Comparison of ENCODE assay signal across 12 cellular contexts in genomic region chr9:120655005-120655622, GRCh38. TPM values are rescaled to one million over a fixed set of nuclear protein-coding genes. Genes with fewer than 3 reads are reported as not detected.
DNase-seq lines count a peak whose midpoint lies in the region; ATAC-seq and TF ChIP-seq lines count a peak whose summit lies in the region.
"Had no signal": no experiment of that assay in that cellular context is flagged by ENCODE, and none has a peak within 500 bp of the region (broad histone marks: within the 10 kb centered on the region; RNA-seq: fewer than 3 reads in every experiment).

No MANE protein-coding gene starts in this region.

- TF ChIP-seq POLR2A in HCT116 (IDR thresholded peaks at IDR 0.05; ENCODE audit: borderline replicate concordance, extremely low read depth, insufficient read depth, insufficient read length) = no peak

- H3F3A ChIP-seq in PC-9 (ENCODE audit: insufficient read depth, low read depth) (peaks cover 11% of the 10 kb centered on the region), neural progenitor cell (ENCODE audit: low read depth) (no peaks in the 10 kb centered on the region)

- no peak for TF ChIP-seq RAD21 in HCT116 (IDR thresholded peaks at IDR 0.05; ENCODE audit: low read depth)

- no peaks in the 10 kb centered on the region for H3K9me2 ChIP-seq in HCT116 (ENCODE audit: insufficient read depth)
- H3K9me2 ChIP-seq in PC-9 (ENCODE audit: insufficient read depth) = no peaks in the 10 kb centered on the region

- intact Hi-C loops in HCT116 (cut with micrococcal nuclease) = no loop called here
- intact Hi-C loops in PC-9 (cut with micrococcal nuclease; ENCODE audit: unreplicated experiment) = loop anchor here (1.0 kb wide), 1 partner anchor 55 kb away; no protein-coding TSS in a partner anchor

- no peak for ATAC-seq in HCT116

- no peak overlapping the region for H3K4me3 Mint-ChIP-seq in neural progenitor cell
- H3K4me3 Mint-ChIP-seq: neural crest cell; T-helper 1 cell treated with Interleukin-12 subunit alpha and Interleukin-12 subunit beta and Interleukin-4 antibody, amounts not matched to agents 30 μg/mL and 1 μg/mL, for 36 hours had no signal

- H3K9me3 ChIP-seq in HCT116 (ENCODE audit: control insufficient read depth in 1 of 2, insufficient read depth in 1 of 2, low read depth in 1 of 2, low read length in 2 of 2) (no peaks in the 10 kb centered on the region), PC-9 (ENCODE audit: insufficient read depth, low read depth) (no peaks in the 10 kb centered on the region), BE2C (no peaks in the 10 kb centered on the region), neural progenitor cell (ENCODE audit: low read depth) (no peaks in the 10 kb centered on the region)

- H3K79me2 ChIP-seq in HCT116 (ENCODE audit: insufficient read depth, low read length) (no peaks in the 10 kb centered on the region), PC-9 (ENCODE audit: low read depth) (peaks cover 36% of the 10 kb centered on the region), neural progenitor cell (ENCODE audit: low read depth) (no peaks in the 10 kb centered on the region)

- no peak overlapping the region for H3K9ac ChIP-seq in HCT116 (ENCODE audit: low read length)
- no peak overlapping the region for H3K9ac ChIP-seq in neural progenitor cell

- H3K36me3 ChIP-seq in HCT116 (ENCODE audit: control insufficient read depth in 1 of 2, insufficient read depth in 2 of 2, low read length in 2 of 2) (no peaks in the 10 kb centered on the region), PC-9 (ENCODE audit: low read depth) (peaks cover 28% of the 10 kb centered on the region), BE2C (no peaks in the 10 kb centered on the region), neural progenitor cell (no peaks in the 10 kb centered on the region)

- POLR2A ChIA-PET in HCT116 (lab: Charles Lee) (no interaction called here), PC-9 (lab: Charles Lee; ENCODE audit: unreplicated experiment) (interaction anchor here (0.6 kb wide), 1 partner anchor 271 kb away, joined by 23 read pairs; no protein-coding TSS in a partner anchor)

- DNase-seq in GM12865 (ENCODE audit: low read depth) (peak; percentile 21), HCT116 (ENCODE audit: low read depth, low spot score) (no peak), PC-9 (peak; percentile 6 to 55), hepatic stellate cell (ENCODE audit: low spot score) (peak; percentile 5), NCI-H2081 (lab: John Stamatoyannopoulos, UW) (no peak), BE2C (no peak), neural progenitor cell (ENCODE audit: low spot score) (no peak), activated gamma-delta T cell treated with Interleukin-2 at 50 U/mL for 16 hours (no peak)
- DNase-seq: activated effector memory CD4-positive, alpha-beta T cell treated with Interleukin-2 at 50 U/mL for 16 hours; NCI-H2029 treated with DMSO at 0.1 percent for 48 hours had no signal

- H3K9me3 Mint-ChIP-seq in neural progenitor cell = no peaks in the 10 kb centered on the region
- H3K9me3 Mint-ChIP-seq: neural crest cell; T-helper 1 cell treated with Interleukin-12 subunit alpha and Interleukin-12 subunit beta and Interleukin-4 antibody, amounts not matched to agents 30 μg/mL and 1 μg/mL, for 36 hours had no signal

- peaks cover 2% of the 10 kb centered on the region for H3K36me3 Mint-ChIP-seq in neural progenitor cell

- TF ChIP-seq CTCF in GM12865 (IDR thresholded peaks at IDR 0.05; ENCODE audit: insufficient read depth, low read depth, low read length, missing control alignments) = no peak
- TF ChIP-seq CTCF in HCT116 (IDR thresholded peaks at IDR 0.05 in 2 of 3, conservative IDR thresholded peaks at IDR 0.05 in 1 of 3; ENCODE audit: borderline replicate concordance in 1 of 3, insufficient read depth in 1 of 3, low read depth in 2 of 3, low read length in 2 of 3) = no peak
- TF ChIP-seq CTCF in PC-9 (conservative IDR thresholded peaks at IDR 0.05) = no peak
- TF ChIP-seq CTCF in BE2C (IDR thresholded peaks at IDR 0.05; ENCODE audit: low read depth, low read length) = no peak
- no peak for TF ChIP-seq CTCF in neural progenitor cell (IDR thresholded peaks at IDR 0.05)

- H3K4me2 ChIP-seq in HCT116 (ENCODE audit: low read length) = no peak overlapping the region
- peak overlapping the region; percentile 30 for H3K4me2 ChIP-seq in PC-9
- no peak overlapping the region for H3K4me2 ChIP-seq in neural progenitor cell

- H3K4me3 ChIP-seq in GM12865 (ENCODE audit: low read depth, low read length) = no peak overlapping the region
- no peak overlapping the region for H3K4me3 ChIP-seq in HCT116 (replicated peaks in 1 of 2; ENCODE audit: low read depth in 1 of 2, low read length in 2 of 2)
- no peak overlapping the region for H3K4me3 ChIP-seq in PC-9
- H3K4me3 ChIP-seq in BE2C (ENCODE audit: low read depth, low read length) = no peak overlapping the region
- H3K4me3 ChIP-seq in neural progenitor cell = no peak overlapping the region

- peaks cover 2% of the 10 kb centered on the region for H3K27me3 Mint-ChIP-seq in neural progenitor cell (ENCODE audit: insufficient read depth, low read depth)

- no peak overlapping the region for H2AFZ ChIP-seq in HCT116 (ENCODE audit: low read depth, low read length, poor library complexity, severe bottlenecking)
- H2AFZ ChIP-seq in PC-9 = no peak overlapping the region
- H2AFZ ChIP-seq in neural progenitor cell (replicated peaks) = no peak overlapping the region

- H3K27ac ChIP-seq in HCT116 (ENCODE audit: low read depth, low read length) (no peak overlapping the region), PC-9 (0 out of 2 replicates have a peak overlapping the region, but pooled peaks have one; percentile 0), neural progenitor cell (no peak overlapping the region)

- RAD21 ChIA-PET in HCT116 (lab: Charles Lee; ENCODE audit: low non-redundant PET in 1 of 2, low total read pairs in 2 of 2, uncharacterized antibody in 2 of 2, unreplicated experiment in 2 of 2) = no interaction called here

- H4K20me1 ChIP-seq in HCT116 (ENCODE audit: insufficient read depth) (no peaks in the 10 kb centered on the region), PC-9 (ENCODE audit: insufficient read depth) (peaks cover 4% of the 10 kb centered on the region; the same call in 1 of the 2 replicates), neural progenitor cell (ENCODE audit: low read depth) (no peaks in the 10 kb centered on the region)

- H3K27me3 ChIP-seq in HCT116 (ENCODE audit: insufficient read depth, low read length) (no peaks in the 10 kb centered on the region), PC-9 (ENCODE audit: insufficient read depth, low read depth) (no peaks in the 10 kb centered on the region), BE2C (no peaks in the 10 kb centered on the region), neural progenitor cell (no peaks in the 10 kb centered on the region)

- no TSS peak for BruUV-seq in HCT116 (replicated peaks; lab: Mats Ljungman, UMichigan)
- BruUV-seq in PC-9 (replicated peaks; lab: Mats Ljungman, UMichigan) = no TSS peak

- no peak overlapping the region for H3K27ac Mint-ChIP-seq in neural progenitor cell
- H3K27ac Mint-ChIP-seq: T-helper 1 cell treated with Interleukin-12 subunit alpha and Interleukin-12 subunit beta and Interleukin-4 antibody, amounts not matched to agents 30 μg/mL and 1 μg/mL, for 36 hours had no signal

- CTCF ChIA-PET in HCT116 (lab: Charles Lee) (no interaction called here), PC-9 (lab: Charles Lee) (interaction anchor here (1.2 kb wide), 1 partner anchor 35 kb away, joined by 4 read pairs; no protein-coding TSS in a partner anchor)

- H3K4me1 Mint-ChIP-seq in neural progenitor cell = peaks cover 3% of the 10 kb centered on the region

- H3K4me1 ChIP-seq in HCT116 (ENCODE audit: control insufficient read depth in 1 of 2, insufficient read depth in 2 of 2, low read length in 2 of 2) (0 out of 4 replicates have a peak, but pooled peaks cover 0 to 3% of the 10 kb centered on the region in 2 experiments), PC-9 (replicated peaks; ENCODE audit: insufficient read depth) (peaks cover 17% of the 10 kb centered on the region), BE2C (peaks cover 14% of the 10 kb centered on the region), neural progenitor cell (no peaks in the 10 kb centered on the region)

TF ChIP-seq in HCT116, 20 proteins besides CTCF, POLR2A, EP300 and RAD21:
- TF ChIP-seq FOSL1 (IDR thresholded peaks at IDR 0.05; ENCODE audit: low read depth) = peak; percentile 39; the same call in 1 of the 2 replicates
- no peak for TF ChIP-seq YY1 (IDR thresholded peaks at IDR 0.05; ENCODE audit: extremely low read depth, insufficient replicate concordance, low read depth, low read length)
- no peak for TF ChIP-seq TCF7L2 (IDR thresholded peaks at IDR 0.05; ENCODE audit: borderline replicate concordance, extremely low read depth, insufficient read depth, insufficient read length)
- no peak for TF ChIP-seq EGR1 (IDR thresholded peaks at IDR 0.05; ENCODE audit: low read depth)
- no peak for TF ChIP-seq JUND (IDR thresholded peaks at IDR 0.05)
TF ChIP-seq in HCT116: peak in this region for 1.

RNA-seq across cellular contexts. Expression of gene MEGF9, which starts 59.2 kb away (rescaled TPM):
- total RNA-seq in HCT116 (2021; ENCODE audit: unreplicated experiment) (8.3 TPM), PC-9 (2021) (30.3 and 35.7 TPM in 2 replicates), neural progenitor cell (ENCODE audit: low replicate concordance) (5.0 and 6.2 TPM in 2 replicates)
- polyA plus RNA-seq in HCT116 (2012) = 2.7 and 3.6 TPM in 2 replicates
- polyA plus RNA-seq in BE2C (2012; ENCODE audit: insufficient read depth, insufficient read length, low read depth) = 4.3 TPM

Comparison
In these comparisons a context has a peak if more than half of its experiments do, and no peak if none do; other contexts are left out.
1. DNase-seq: peak in GM12865 (single experiment), PC-9 (2 of 2) and hepatic stellate cell (single experiment); none in HCT116 (single experiment), NCI-H2081 (0 of 2), BE2C (single experiment), neural progenitor cell (single experiment) and activated gamma-delta T cell treated with Interleukin-2 at 50 U/mL for 16 hours (single experiment).